22 cellular contexts compared by ENCODE assay signal in genomic region chr20:16608265-16608636, GRCh38. TPM values are rescaled to one million over a fixed set of nuclear protein-coding genes. Genes with fewer than 3 reads are reported as not detected.
DNase-seq lines count a peak whose midpoint lies in the region; ATAC-seq and TF ChIP-seq lines count a peak whose summit lies in the region.
"Had no signal": no experiment of that assay in that cellular context is flagged by ENCODE, and none has a peak within 500 bp of the region (broad histone marks: within the 10 kb centered on the region; RNA-seq: fewer than 3 reads in every experiment).

No MANE protein-coding gene starts in this region.

- DNase-seq in PC-3 = no peak
- no peak for DNase-seq in endodermal cell
- DNase-seq in left lobe of liver (ENCODE audit: low spot score) = peak; percentile 57
- no peak for DNase-seq in stimulated activated CD4-positive, alpha-beta T cell treated with anti-CD3 and anti-CD28 coated beads, Interleukin-4, amount 100 ng/mL, for 1 hour
- no peak for DNase-seq in effector CD4-positive, alpha-beta T cell
- no peak for DNase-seq in NCI-H2081 (lab: John Stamatoyannopoulos, UW)
- DNase-seq: activated CD4-positive, alpha-beta T cell treated with anti-CD3 and anti-CD28 coated beads for 1 hour; activated T-cell treated with anti-CD3 and anti-CD28 coated beads, Interleukin-2, amount 50 U/mL, for 72 hours; CD4-positive, alpha-beta T cell; GF-D8; kidney; NCI-H1105 treated with DMSO at 0.1 percent for 48 hours; NCI-H524 treated with DMSO at 0.1 percent for 48 hours; retina; RPMI8226; stimulated activated CD4-positive, alpha-beta T cell treated with anti-CD3 and anti-CD28 coated beads, Interleukin-15, amount 100 ng/mL, for 24 hours had no signal

- H3K4me2 ChIP-seq in PC-3 (ENCODE audit: low read length) = peak overlapping the region; percentile 45

- CTCF ChIA-PET in PC-3 (lab: Charles Lee) = no interaction called here

- no peaks in the 10 kb centered on the region; the same call in 1 of the 2 replicates for H3K9me2 ChIP-seq in PC-3 (replicated peaks; ENCODE audit: low read length)

- H3K36me3 ChIP-seq in PC-3 (ENCODE audit: low read depth, low read length) (no peaks in the 10 kb centered on the region), endodermal cell (ENCODE audit: control insufficient read depth, insufficient read depth, low read length) (no peaks in the 10 kb centered on the region), rectal smooth muscle tissue (ENCODE audit: control insufficient read depth, insufficient read depth, low read length) (no peaks in the 10 kb centered on the region)
- H3K36me3 ChIP-seq: neutrophil, thoracic aorta had no signal

- BruUV-seq in PC-3 (replicated peaks; lab: Mats Ljungman, UMichigan) = no TSS peak

- H2AFZ ChIP-seq in PC-3 (ENCODE audit: low read length) = no peak overlapping the region

- H3K27me3 Mint-ChIP-seq in endodermal cell (ENCODE audit: insufficient read depth) = no peaks in the 10 kb centered on the region

- ATAC-seq in PC-3 = no peak
- ATAC-seq in left lobe of liver = peak; percentile 77
- ATAC-seq in HG03378 (IDR thresholded peaks at IDR 0.05; ENCODE audit: unreplicated experiment) = no peak
- ATAC-seq: activated T-cell treated with anti-CD3 and anti-CD28 coated beads, Interleukin-2, amount 50 U/mL, for 72 hours had no signal

- peaks cover 22% of the 10 kb centered on the region for H3K4me1 ChIP-seq in PC-3 (ENCODE audit: insufficient read depth, low read length)
- H3K4me1 ChIP-seq in endodermal cell (ENCODE audit: control insufficient read depth, insufficient read depth, low read length) = no peaks in the 10 kb centered on the region
- H3K4me1 ChIP-seq in rectal smooth muscle tissue (ENCODE audit: control insufficient read depth, insufficient read depth, low read length) = no peaks in the 10 kb centered on the region

- H4K20me1 ChIP-seq in PC-3 (ENCODE audit: low read length) = no peaks in the 10 kb centered on the region

- no peaks in the 10 kb centered on the region for H3F3A ChIP-seq in PC-3 (ENCODE audit: low read length, unreplicated experiment)

- no peak overlapping the region for H3K9ac ChIP-seq in PC-3 (ENCODE audit: low read length)
- H3K9ac ChIP-seq in endodermal cell (ENCODE audit: extremely low read depth, low read length, poor library complexity, severe bottlenecking) = no peak overlapping the region
- no peak overlapping the region for H3K9ac ChIP-seq in rectal smooth muscle tissue (ENCODE audit: low read length)

- no peaks in the 10 kb centered on the region for H3K79me2 ChIP-seq in PC-3 (ENCODE audit: low read length)

- H3K27ac ChIP-seq in PC-3 (ENCODE audit: low read length) = no peak overlapping the region
- peak overlapping the region; percentile 18 for H3K27ac ChIP-seq in endodermal cell (ENCODE audit: low read depth, low read length)
- H3K27ac ChIP-seq in rectal smooth muscle tissue (ENCODE audit: low read depth, low read length) = no peak overlapping the region
- H3K27ac ChIP-seq: neutrophil, thoracic aorta had no signal

- no peaks in the 10 kb centered on the region for H3K9me3 ChIP-seq in PC-3 (ENCODE audit: low read length)
- H3K9me3 ChIP-seq in endodermal cell (ENCODE audit: control insufficient read depth, low read length) = no peaks in the 10 kb centered on the region
- H3K9me3 ChIP-seq: neutrophil, thoracic aorta had no signal

- no peak overlapping the region for H3K27ac Mint-ChIP-seq in endodermal cell
- H3K27ac Mint-ChIP-seq: activated naive CD4-positive, alpha-beta T cell treated with anti-CD3 and anti-CD28 coated beads, Interleukin-2, amount 50 U/mL, for 24 hours; activated T-cell treated with anti-CD3 and anti-CD28 coated beads, Interleukin-2, amount 50 U/mL, for 72 hours; CD4-positive, alpha-beta T cell had no signal

- H3K4me3 ChIP-seq in PC-3 (ENCODE audit: low read length) (no peak overlapping the region), endodermal cell (ENCODE audit: low read length) (no peak overlapping the region), rectal smooth muscle tissue (ENCODE audit: low read length) (peak overlapping the region; percentile 4)
- H3K4me3 ChIP-seq: thoracic aorta had no signal

- WGBS in endodermal cell (ENCODE audit: insufficient coverage in 1 of 2, insufficient read length in 1 of 2), 2 experiments = 92% methylated on average over 2 of the region's 2 CpGs; no CpG with 5 or more reads in 1 of the 2 experiments

- no peak overlapping the region for H3K4me3 Mint-ChIP-seq in endodermal cell
- H3K4me3 Mint-ChIP-seq: activated naive CD4-positive, alpha-beta T cell treated with anti-CD3 and anti-CD28 coated beads, Interleukin-2, amount 50 U/mL, for 24 hours; activated T-cell treated with anti-CD3 and anti-CD28 coated beads, Interleukin-2, amount 50 U/mL, for 72 hours; CD4-positive, alpha-beta T cell; mesothelial cell of epicardium had no signal

- no peaks in the 10 kb centered on the region for H3K36me3 Mint-ChIP-seq in endodermal cell (ENCODE audit: low read depth)
- H3K36me3 Mint-ChIP-seq: activated naive CD4-positive, alpha-beta T cell treated with anti-CD3 and anti-CD28 coated beads, Interleukin-2, amount 50 U/mL, for 24 hours; mesothelial cell of epicardium had no signal

- no peaks in the 10 kb centered on the region for H3K9me3 Mint-ChIP-seq in endodermal cell
- H3K9me3 Mint-ChIP-seq: activated naive CD4-positive, alpha-beta T cell treated with anti-CD3 and anti-CD28 coated beads, Interleukin-2, amount 50 U/mL, for 24 hours; activated T-cell treated with anti-CD3 and anti-CD28 coated beads, Interleukin-2, amount 50 U/mL, for 72 hours; CD4-positive, alpha-beta T cell; mesothelial cell of epicardium had no signal

- H3K27me3 ChIP-seq in PC-3 (ENCODE audit: low read length) (peaks cover 12% of the 10 kb centered on the region; the same call in 1 of the 2 replicates), endodermal cell (ENCODE audit: control insufficient read depth, insufficient read depth, low read length, poor library complexity, severe bottlenecking) (no peaks in the 10 kb centered on the region), rectal smooth muscle tissue (ENCODE audit: control insufficient read depth, insufficient read depth, low read length) (no peaks in the 10 kb centered on the region)
- H3K27me3 ChIP-seq: neutrophil had no signal

- POLR2A ChIA-PET in PC-3 (lab: Charles Lee; ENCODE audit: unreplicated experiment) = no interaction called here

- no peak for TF ChIP-seq CTCF in PC-3 (conservative IDR thresholded peaks at IDR 0.05; ENCODE audit: low read depth, low read length)
- TF ChIP-seq CTCF in endodermal cell (conservative IDR thresholded peaks at IDR 0.05) = no peak

- H3K4me1 Mint-ChIP-seq in endodermal cell = peaks cover 4% of the 10 kb centered on the region
- H3K4me1 Mint-ChIP-seq: activated naive CD4-positive, alpha-beta T cell treated with anti-CD3 and anti-CD28 coated beads, Interleukin-2, amount 50 U/mL, for 24 hours had no signal

- intact Hi-C loops in PC-3 (cut with micrococcal nuclease) = no loop called here

RNA-seq across cellular contexts. Expression of gene KIF16B, which starts 35.0 kb away (rescaled TPM):
- total RNA-seq in PC-3 (2014; rRNA removed) (11.1 and 12.7 TPM in 2 replicates), endodermal cell (10 to 100 TPM; 17.3 to 18.8 TPM), left lobe of liver (10.1 TPM)
- 8.3 TPM for polyA plus RNA-seq in endodermal cell (2013, experiment 1 of 2)
- 7.5 TPM for polyA plus RNA-seq in endodermal cell (2013, experiment 2 of 2)
